In the genomic region with DNA sequence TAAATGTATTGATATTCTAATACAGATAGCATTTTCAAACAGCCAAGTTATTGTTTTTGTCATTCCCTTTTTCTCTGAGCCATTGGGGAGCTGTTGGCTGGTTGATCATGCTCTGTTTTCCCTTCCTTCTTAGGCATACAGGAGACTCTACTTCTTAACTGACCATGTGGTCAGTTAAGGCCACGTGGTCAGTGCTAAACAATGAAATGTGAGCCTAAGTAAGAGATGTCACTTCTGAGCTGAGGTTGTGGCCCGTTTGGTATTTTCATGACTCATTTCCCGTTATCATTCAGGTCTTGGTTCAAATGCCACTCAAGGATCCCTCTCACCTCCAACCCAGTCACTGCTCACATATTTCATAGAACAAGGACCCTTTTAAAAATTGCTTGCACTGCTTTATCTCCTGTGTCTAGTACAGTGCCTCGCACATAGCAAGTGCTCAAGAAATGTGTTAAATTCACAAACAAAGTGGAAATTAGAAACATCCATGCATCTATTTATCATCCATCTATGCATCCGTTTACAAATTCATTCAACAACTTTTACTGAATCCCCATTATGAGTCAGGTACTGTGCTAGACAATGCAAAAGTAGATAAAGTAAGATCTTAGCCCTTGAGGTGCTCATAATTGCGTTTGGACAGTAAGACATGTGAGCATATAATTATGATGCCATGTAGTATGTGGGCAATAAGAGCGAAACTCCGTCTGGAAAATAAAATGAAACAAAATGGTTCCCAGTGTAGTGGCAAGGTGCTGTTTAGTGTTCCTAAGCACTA, we compare ENCODE assay signal across 8 cellular contexts. TPM values are rescaled to one million over a fixed set of nuclear protein-coding genes. Genes with fewer than 3 reads are reported as not detected.
DNase-seq lines count a peak whose midpoint lies in the region; ATAC-seq lines count a peak whose summit lies in the region.

No MANE protein-coding gene starts in this region.

- H3K4me3 Mint-ChIP-seq in activated naive CD8-positive, alpha-beta T cell treated with anti-CD3 and anti-CD28 coated beads for 36 hours = no peak overlapping the region

- H3K36me3 Mint-ChIP-seq in activated naive CD8-positive, alpha-beta T cell treated with anti-CD3 and anti-CD28 coated beads for 36 hours = no peaks in the 10 kb centered on the region

- peak; percentile 86 for ATAC-seq in GM19463 (IDR thresholded peaks at IDR 0.05; ENCODE audit: unreplicated experiment)
- peak; percentile 77 for ATAC-seq in HG03520 (IDR thresholded peaks at IDR 0.05; ENCODE audit: unreplicated experiment)
- no peak for ATAC-seq in GM19324 (IDR thresholded peaks at IDR 0.05; ENCODE audit: low FRiP score, unreplicated experiment)

- H3K27ac Mint-ChIP-seq in activated naive CD8-positive, alpha-beta T cell treated with anti-CD3 and anti-CD28 coated beads for 36 hours = peak overlapping the region; percentile 35

- no peak overlapping the region for H3K27ac ChIP-seq in caudate nucleus (ENCODE audit: low read depth, low read length)

- no peaks in the 10 kb centered on the region for H3K27me3 Mint-ChIP-seq in activated naive CD8-positive, alpha-beta T cell treated with anti-CD3 and anti-CD28 coated beads for 36 hours

- peak; percentile 11 for DNase-seq in activated naive CD8-positive, alpha-beta T cell treated with anti-CD3 and anti-CD28 coated beads for 36 hours
- DNase-seq in non-pigmented ciliary epithelial cell (ENCODE audit: low read depth) = peak; percentile 38
- DNase-seq in ecto neural progenitor cell (ENCODE audit: low spot score) = no peak
- DNase-seq in DMS 273 (lab: John Stamatoyannopoulos, UW; ENCODE audit: unreplicated experiment) = no peak
- no peak for DNase-seq in caudate nucleus (lab: John Stamatoyannopoulos, UW)

- H3K4me1 Mint-ChIP-seq in activated naive CD8-positive, alpha-beta T cell treated with anti-CD3 and anti-CD28 coated beads for 36 hours = peaks cover 18% of the 10 kb centered on the region

- H3K9me3 Mint-ChIP-seq in activated naive CD8-positive, alpha-beta T cell treated with anti-CD3 and anti-CD28 coated beads for 36 hours = no peaks in the 10 kb centered on the region

RNA-seq across cellular contexts. Expression of gene ARRDC3, which starts 50.7 kb away (rescaled TPM):
- total RNA-seq in activated naive CD8-positive, alpha-beta T cell treated with anti-CD3 and anti-CD28 coated beads for 36 hours = 10 to 100 TPM; 19.4 to 19.6 TPM

Comparison
In these comparisons a context has a peak if more than half of its experiments do, and no peak if none do; other contexts are left out.
1. DNase-seq: peak in activated naive CD8-positive, alpha-beta T cell treated with anti-CD3 and anti-CD28 coated beads for 36 hours (single experiment) and non-pigmented ciliary epithelial cell (single experiment); none in ecto neural progenitor cell (single experiment), DMS 273 (single experiment) and caudate nucleus (0 of 61).